In the genomic region with DNA sequence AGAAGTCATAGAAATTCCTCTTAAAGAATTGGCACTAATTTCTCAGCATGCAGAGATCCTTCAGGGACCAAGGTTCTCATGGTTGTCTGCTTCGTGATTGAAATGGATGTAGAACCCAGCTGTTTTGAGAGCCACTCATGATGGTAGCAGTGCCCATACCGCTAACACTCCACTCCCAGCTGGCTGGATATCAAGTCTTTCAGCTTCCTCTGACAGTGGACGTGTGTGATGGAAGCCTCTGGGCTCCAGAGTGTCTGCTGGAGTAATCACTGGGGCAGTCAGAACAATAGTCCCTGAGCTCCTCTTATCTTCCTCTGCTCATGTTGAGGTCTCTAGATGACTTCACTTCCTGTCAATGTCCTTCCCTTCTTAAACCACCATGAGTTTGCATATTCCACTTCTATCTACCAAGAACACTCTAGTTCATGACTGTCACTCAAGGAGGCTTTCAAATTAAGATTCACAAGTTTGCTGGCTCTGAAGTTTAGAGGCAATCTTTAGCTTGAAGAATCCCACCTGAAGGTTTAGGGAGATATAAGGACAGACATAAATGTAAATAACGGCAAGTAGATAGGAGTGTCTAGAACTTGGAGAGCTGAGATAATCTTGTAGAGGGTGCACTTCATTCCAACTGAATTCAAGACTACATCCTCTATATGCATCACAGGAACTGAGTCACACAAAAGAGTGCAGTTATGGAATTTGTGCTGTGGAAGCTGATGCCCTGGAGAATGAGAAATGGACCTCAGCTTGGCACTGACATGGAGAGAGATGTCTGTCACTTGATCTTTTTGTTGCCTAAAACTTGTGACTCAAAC, we compare ENCODE assay signal across 8 cellular contexts.
A peak's percentile ranks its signal among the peaks of the same experiment; 100 is the strongest.
DNase-seq lines count a peak whose midpoint lies in the region; ATAC-seq and TF ChIP-seq lines count a peak whose summit lies in the region.

No MANE protein-coding gene starts in this region.

- ATAC-seq in GM19467 (IDR thresholded peaks at IDR 0.05; ENCODE audit: unreplicated experiment), result peak; percentile 96
- ATAC-seq in HG03520 (IDR thresholded peaks at IDR 0.05; ENCODE audit: unreplicated experiment), result peak; percentile 96

- TF ChIP-seq CTCF in neutrophil (IDR thresholded peaks at IDR 0.05), result no peak
- no peak for TF ChIP-seq CTCF in coronary artery (IDR thresholded peaks at IDR 0.05)

- peak overlapping the region; percentile 92 for H3K27ac ChIP-seq in neutrophil
- H3K27ac ChIP-seq in coronary artery, result no peak overlapping the region

- peaks cover 13% of the 10 kb centered on the region for H3K9me3 Mint-ChIP-seq in activated CD4-positive, alpha-beta memory T cell treated with anti-CD3 and anti-CD28 coated beads, Interleukin-2, amount 10 ng/mL, durations not matched to agents 7 days and 5 days

- no peaks in the 10 kb centered on the region for H3K9me3 ChIP-seq in neutrophil

- H3K4me1 ChIP-seq in neutrophil (ENCODE audit: control insufficient read depth in 1 of 2, insufficient read depth in 1 of 2, low read depth in 1 of 2, low read length in 1 of 2), result peaks cover 50 to 52% of the 10 kb centered on the region in 2 experiments

- peak overlapping the region; percentile 90 for H3K27ac Mint-ChIP-seq in activated CD4-positive, alpha-beta memory T cell treated with anti-CD3 and anti-CD28 coated beads, Interleukin-2, amount 10 ng/mL, durations not matched to agents 7 days and 5 days

- peaks cover 49% of the 10 kb centered on the region for H3K4me1 Mint-ChIP-seq in activated CD4-positive, alpha-beta memory T cell treated with anti-CD3 and anti-CD28 coated beads, Interleukin-2, amount 10 ng/mL, durations not matched to agents 7 days and 5 days

- peak overlapping the region; percentile 12 to 36 for H3K4me3 ChIP-seq in neutrophil (ENCODE audit: low read depth in 1 of 2, low read length in 1 of 2)
- H3K4me3 ChIP-seq in coronary artery, result no peak overlapping the region

- H3K27me3 Mint-ChIP-seq in activated CD4-positive, alpha-beta memory T cell treated with anti-CD3 and anti-CD28 coated beads, Interleukin-2, amount 10 ng/mL, durations not matched to agents 7 days and 5 days, result no peaks in the 10 kb centered on the region

- CTCF ChIA-PET in activated CD4-positive, alpha-beta memory T cell treated with anti-CD3 and anti-CD28 coated beads, Interleukin-2, amount 10 ng/mL, durations not matched to agents 7 days and 5 days (lab: Charles Lee), result interaction anchor here (0.9 to 3.0 kb wide), 7 partner anchors 14 to 279 kb away, joined by 3 to 17 read pairs (median 6); a partner anchor contains a TSS

- POLR2A ChIA-PET in activated CD4-positive, alpha-beta memory T cell treated with anti-CD3 and anti-CD28 coated beads, Interleukin-2, amount 10 ng/mL, durations not matched to agents 7 days and 5 days (lab: Charles Lee), result interaction anchor here (0.8 to 4.2 kb wide), 10 partner anchors 10 to 276 kb away, joined by 3 to 34 read pairs (median 4); a partner anchor contains a TSS

- H3K36me3 Mint-ChIP-seq in activated CD4-positive, alpha-beta memory T cell treated with anti-CD3 and anti-CD28 coated beads, Interleukin-2, amount 10 ng/mL, durations not matched to agents 7 days and 5 days (ENCODE audit: low read depth), result peaks cover 29% of the 10 kb centered on the region

- peak; percentile 46 for DNase-seq in GM03348 (ENCODE audit: low spot score)
- DNase-seq in activated CD4-positive, alpha-beta memory T cell treated with anti-CD3 and anti-CD28 coated beads, Interleukin-2, amount 10 ng/mL, durations not matched to agents 7 days and 5 days, result peak; percentile 58
- DNase-seq in coronary artery (ENCODE audit: low spot score), result no peak
- DNase-seq in Kasumi-1 (lab: John Stamatoyannopoulos, UW), result no peak
- no peak for DNase-seq in COLO829 (ENCODE audit: low spot score)

- H3K36me3 ChIP-seq in neutrophil, result no peaks in the 10 kb centered on the region

- H3K4me3 Mint-ChIP-seq in activated CD4-positive, alpha-beta memory T cell treated with anti-CD3 and anti-CD28 coated beads, Interleukin-2, amount 10 ng/mL, durations not matched to agents 7 days and 5 days, result no peak overlapping the region

- H3K27me3 ChIP-seq in neutrophil, result no peaks in the 10 kb centered on the region

Comparison
In these comparisons a context has a peak if more than half of its experiments do, and no peak if none do; other contexts are left out.
1. DNase-seq: peak in GM03348 (single experiment) and activated CD4-positive, alpha-beta memory T cell treated with anti-CD3 and anti-CD28 coated beads, Interleukin-2, amount 10 ng/mL, durations not matched to agents 7 days and 5 days (single experiment); none in coronary artery (single experiment), Kasumi-1 (0 of 2) and COLO829 (single experiment).